Comparison of ENCODE assay signal across 8 cellular contexts in the genomic region with DNA sequence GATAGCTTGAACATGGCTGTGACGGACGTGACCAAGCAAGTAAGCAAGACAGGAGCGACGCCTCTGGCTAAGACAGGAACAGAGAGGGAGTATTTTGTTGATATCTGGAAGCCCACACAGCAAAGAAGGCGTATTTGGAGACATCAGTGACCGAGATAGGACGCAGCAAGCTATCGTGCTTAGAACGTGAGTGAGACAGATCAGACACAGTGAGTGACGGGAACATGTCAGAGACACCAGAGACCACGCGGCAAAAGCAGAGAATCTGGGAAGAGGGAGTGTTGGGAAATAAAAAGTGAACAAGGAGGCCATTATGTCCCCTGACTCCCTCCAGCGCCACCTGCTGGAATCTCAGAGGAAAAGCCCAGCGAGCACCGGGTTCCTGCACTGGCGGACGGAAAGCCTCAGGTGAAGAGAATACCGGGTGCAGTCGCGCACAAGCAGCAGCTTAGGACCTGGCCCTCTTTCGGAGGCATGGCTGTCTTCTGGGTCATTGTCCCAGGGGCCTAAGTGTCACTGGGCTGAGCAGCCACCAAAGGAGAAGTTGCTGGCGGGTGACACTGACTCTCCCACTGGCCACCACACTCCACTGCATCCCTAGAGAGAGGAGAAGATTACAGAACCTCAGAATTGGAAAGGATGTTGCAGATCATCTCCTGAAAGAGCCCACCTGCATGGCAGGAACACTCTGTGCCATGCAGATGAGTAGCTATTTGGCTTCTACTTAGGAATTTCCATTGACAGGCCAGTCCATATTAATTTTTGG.
DNase-seq lines count a peak whose midpoint lies in the region; ATAC-seq and TF ChIP-seq lines count a peak whose summit lies in the region.

No MANE protein-coding gene starts in this region.

- no peaks in the 10 kb centered on the region for H3K9me3 ChIP-seq in DND-41 (ENCODE audit: insufficient read depth, low read length, severe bottlenecking)
- H3K9me3 ChIP-seq in WERI-Rb-1 (ENCODE audit: severe bottlenecking), result no peaks in the 10 kb centered on the region
- no peaks in the 10 kb centered on the region for H3K9me3 ChIP-seq in liver (ENCODE audit: control insufficient read depth in 4 of 4, low read length in 3 of 4)

- in situ Hi-C loops in KBM-7 (cut with MboI; ENCODE audit: low pct_unique_long_range_greater_than_20kb, low sequenced_read_pairs), result no loop called here

- H2AFZ ChIP-seq in DND-41 (ENCODE audit: low read depth, low read length), result peak overlapping the region; percentile 44; the same call in 1 of the 2 replicates

- no peak overlapping the region for H3K9ac ChIP-seq in DND-41 (ENCODE audit: low read depth, low read length)
- H3K9ac ChIP-seq in liver (ENCODE audit: low read depth in 1 of 2, low read length in 2 of 2), result no peak overlapping the region

- H3K79me2 ChIP-seq in DND-41 (ENCODE audit: insufficient read depth, low read length), result no peaks in the 10 kb centered on the region

- DNase-seq in DND-41, result peak; percentile 33
- peak; percentile 66 for DNase-seq in KBM-7
- DNase-seq in WERI-Rb-1, result peak; percentile 48
- DNase-seq in cerebellar cortex (ENCODE audit: low spot score), result peak; percentile 38
- peak; percentile 49 to 51 for DNase-seq in stimulated activated CD8-positive, alpha-beta memory T cell treated with anti-CD3 and anti-CD28 coated beads, Interleukin-2, amount 100 ng/mL, for 48 hours (ENCODE audit: low read depth in 2 of 2)
- DNase-seq in NCI-H2196 treated with DMSO at 0.1 percent for 48 hours (lab: John Stamatoyannopoulos, UW; ENCODE audit: unreplicated experiment), result no peak

- H3K4me1 ChIP-seq in DND-41 (ENCODE audit: insufficient read depth, low read length) (no peaks in the 10 kb centered on the region), liver (ENCODE audit: control insufficient read depth in 4 of 4, insufficient read depth in 4 of 4, low read length in 3 of 4) (no peaks in the 10 kb centered on the region)

- no peaks in the 10 kb centered on the region for H4K20me1 ChIP-seq in DND-41 (ENCODE audit: insufficient read depth, low read length)

- WGBS in liver, result 59% methylated on average over 22 of the region's 22 CpGs

- ATAC-seq in DND-41 (ENCODE audit: insufficient read depth, low read depth) (peak; percentile 42; the same call in 2 of the 3 replicates), GM21529 (IDR thresholded peaks at IDR 0.05; ENCODE audit: unreplicated experiment) (peak; percentile 93)

- H3K27ac ChIP-seq in DND-41 (ENCODE audit: low read length) (no peak overlapping the region), WERI-Rb-1 (no peak overlapping the region), liver (ENCODE audit: low read depth in 1 of 2, low read length in 2 of 2) (no peak overlapping the region)

- H3K4me3 ChIP-seq in DND-41 (ENCODE audit: low read depth in 1 of 2, low read length in 2 of 2) (no peak overlapping the region), WERI-Rb-1 (ENCODE audit: low read depth, low read length) (no peak overlapping the region), liver (ENCODE audit: low read depth in 1 of 3, low read length in 3 of 3) (no peak overlapping the region)

- TF ChIP-seq CTCF in DND-41 (IDR thresholded peaks at IDR 0.05; ENCODE audit: borderline replicate concordance, extremely low read depth, low read length, poor library complexity, severe bottlenecking) (peak; percentile 70), WERI-Rb-1 (IDR thresholded peaks at IDR 0.05; ENCODE audit: low read depth, low read length) (peak; percentile 78), liver (IDR thresholded peaks at IDR 0.05; ENCODE audit: low read depth, low read length, missing input control) (peak; percentile 45)

- H3K27me3 ChIP-seq in DND-41 (ENCODE audit: insufficient read depth, low read length, poor library complexity) (peaks cover 5% of the 10 kb centered on the region), WERI-Rb-1 (ENCODE audit: insufficient read depth, low read depth, severe bottlenecking) (peaks cover 16% of the 10 kb centered on the region), liver (ENCODE audit: control insufficient read depth in 4 of 4, insufficient read depth in 4 of 4, low read length in 3 of 4) (no peaks in the 10 kb centered on the region)

- H3K4me2 ChIP-seq in DND-41 (ENCODE audit: insufficient read depth, low read length), result no peak overlapping the region

- H3K36me3 ChIP-seq in DND-41 (ENCODE audit: insufficient read depth, low read length) (no peaks in the 10 kb centered on the region), WERI-Rb-1 (no peaks in the 10 kb centered on the region), liver (ENCODE audit: control insufficient read depth in 4 of 4, insufficient read depth in 3 of 4, low read depth in 1 of 4, low read length in 3 of 4) (no peaks in the 10 kb centered on the region)

- peak in 1 of 2 donors; percentile 73 for TF ChIP-seq RAD21 in liver (IDR thresholded peaks at IDR 0.05)

TF ChIP-seq in liver, 16 proteins besides CTCF, POLR2A, EP300 and RAD21:
- TF ChIP-seq YY1 (IDR thresholded peaks at IDR 0.05), result peak; percentile 15
- TF ChIP-seq, protein P1, sequence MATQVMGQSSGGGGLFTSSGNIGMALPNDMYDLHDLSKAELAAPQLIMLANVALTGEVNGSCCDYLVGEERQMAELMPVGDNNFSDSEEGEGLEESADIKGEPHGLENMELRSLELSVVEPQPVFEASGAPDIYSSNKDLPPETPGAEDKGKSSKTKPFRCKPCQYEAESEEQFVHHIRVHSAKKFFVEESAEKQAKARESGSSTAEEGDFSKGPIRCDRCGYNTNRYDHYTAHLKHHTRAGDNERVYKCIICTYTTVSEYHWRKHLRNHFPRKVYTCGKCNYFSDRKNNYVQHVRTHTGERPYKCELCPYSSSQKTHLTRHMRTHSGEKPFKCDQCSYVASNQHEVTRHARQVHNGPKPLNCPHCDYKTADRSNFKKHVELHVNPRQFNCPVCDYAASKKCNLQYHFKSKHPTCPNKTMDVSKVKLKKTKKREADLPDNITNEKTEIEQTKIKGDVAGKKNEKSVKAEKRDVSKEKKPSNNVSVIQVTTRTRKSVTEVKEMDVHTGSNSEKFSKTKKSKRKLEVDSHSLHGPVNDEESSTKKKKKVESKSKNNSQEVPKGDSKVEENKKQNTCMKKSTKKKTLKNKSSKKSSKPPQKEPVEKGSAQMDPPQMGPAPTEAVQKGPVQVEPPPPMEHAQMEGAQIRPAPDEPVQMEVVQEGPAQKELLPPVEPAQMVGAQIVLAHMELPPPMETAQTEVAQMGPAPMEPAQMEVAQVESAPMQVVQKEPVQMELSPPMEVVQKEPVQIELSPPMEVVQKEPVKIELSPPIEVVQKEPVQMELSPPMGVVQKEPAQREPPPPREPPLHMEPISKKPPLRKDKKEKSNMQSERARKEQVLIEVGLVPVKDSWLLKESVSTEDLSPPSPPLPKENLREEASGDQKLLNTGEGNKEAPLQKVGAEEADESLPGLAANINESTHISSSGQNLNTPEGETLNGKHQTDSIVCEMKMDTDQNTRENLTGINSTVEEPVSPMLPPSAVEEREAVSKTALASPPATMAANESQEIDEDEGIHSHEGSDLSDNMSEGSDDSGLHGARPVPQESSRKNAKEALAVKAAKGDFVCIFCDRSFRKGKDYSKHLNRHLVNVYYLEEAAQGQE (IDR thresholded peaks at IDR 0.05), result no peak
